ENCODE assay signal across 17 cellular contexts in the genomic region with DNA sequence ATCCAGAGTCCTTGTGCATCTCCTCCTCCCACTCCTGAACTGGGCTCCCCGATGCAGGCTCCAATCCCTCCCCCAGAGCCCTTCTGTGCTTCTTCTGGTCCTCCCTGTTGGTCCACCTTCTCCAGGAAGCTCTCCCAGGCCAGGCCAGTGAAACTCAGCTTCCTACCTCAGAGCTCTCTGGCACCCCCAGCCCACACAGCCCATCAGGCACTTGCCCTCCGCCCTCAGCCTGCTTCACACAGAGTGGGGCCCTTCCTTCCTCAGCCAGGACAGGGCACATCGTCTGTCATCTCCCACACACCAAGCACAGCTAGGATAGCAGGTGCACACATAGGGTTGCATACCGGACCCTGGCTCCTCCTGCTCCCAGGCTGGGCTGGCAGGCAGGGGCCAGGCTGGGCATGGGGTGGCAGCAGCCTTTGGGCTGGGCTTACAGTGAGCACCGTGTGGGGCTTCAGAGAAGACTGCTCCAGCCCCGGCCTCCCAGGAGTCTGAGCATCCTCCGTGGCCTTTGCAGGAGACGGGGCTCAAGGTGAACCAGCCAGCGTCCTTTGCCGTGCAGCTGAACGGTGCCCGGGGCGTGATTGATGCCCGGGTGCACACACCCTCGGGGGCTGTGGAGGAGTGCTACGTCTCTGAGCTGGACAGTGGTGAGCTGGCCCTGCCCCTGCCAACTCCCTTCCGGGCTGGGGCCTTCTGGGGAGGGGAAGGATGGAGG. TPM values are rescaled to one million over a fixed set of nuclear protein-coding genes. Genes with fewer than 3 reads are reported as not detected.
DNase-seq lines count a peak whose midpoint lies in the region; ATAC-seq and TF ChIP-seq lines count a peak whose summit lies in the region.
"Had no signal": no experiment of that assay in that cellular context is flagged by ENCODE, and none has a peak within 500 bp of the region (broad histone marks: within the 10 kb centered on the region; RNA-seq: fewer than 3 reads in every experiment).

No MANE protein-coding gene starts in this region.

- intact Hi-C loops in esophagus muscularis mucosa (cut with DNase I) = no loop called here

- peak overlapping the region; percentile 28 for H3K27ac Mint-ChIP-seq in activated CD8-positive, alpha-beta memory T cell treated with anti-CD3 and anti-CD28 coated beads, Interleukin-2, amount 10 ng/mL, durations not matched to agents 7 days and 5 days
- H3K27ac Mint-ChIP-seq in HFFc6 = peak overlapping the region; percentile 36; the same call in 1 of the 2 replicates
- H3K27ac Mint-ChIP-seq: CD8-positive, alpha-beta memory T cell had no signal

- no peak for TF ChIP-seq EP300 in esophagus muscularis mucosa (IDR thresholded peaks at IDR 0.05)

- H3K36me3 Mint-ChIP-seq in activated CD8-positive, alpha-beta memory T cell treated with anti-CD3 and anti-CD28 coated beads, Interleukin-2, amount 10 ng/mL, durations not matched to agents 7 days and 5 days = no peaks in the 10 kb centered on the region
- H3K36me3 Mint-ChIP-seq in HFFc6 (ENCODE audit: low read depth) = peaks cover 21% of the 10 kb centered on the region; the same call in 1 of the 2 replicates
- H3K36me3 Mint-ChIP-seq: CD8-positive, alpha-beta memory T cell; IgD-negative memory B cell had no signal

- no peak for DNase-seq in activated CD8-positive, alpha-beta memory T cell treated with anti-CD3 and anti-CD28 coated beads, Interleukin-2, amount 10 ng/mL, durations not matched to agents 7 days and 5 days
- no peak for DNase-seq in activated CD8-positive, alpha-beta memory T cell treated with anti-CD3 and anti-CD28 coated beads for 24 hours
- DNase-seq in HFFc6 (no peak), esophagus muscularis mucosa (ENCODE audit: extremely low spot score) (no peak), retina (no peak), BE2C (no peak), COR-L47 (lab: John Stamatoyannopoulos, UW) (no peak)
- DNase-seq: CD8-positive, alpha-beta memory T cell; DMS53; GF-D8; GM23248; H7 had no signal

- WGBS in esophagus muscularis mucosa = 79% methylated on average over 6 of the region's 17 CpGs

- H3K4me1 ChIP-seq in esophagus muscularis mucosa (peaks cover 27 to 41% (median 40%) of the 10 kb centered on the region in 4 donors), skeletal muscle tissue (ENCODE audit: control insufficient read depth in 3 of 3, insufficient read depth in 3 of 3, low read length in 3 of 3) (peaks cover 37 to 86% (median 66%) of the 10 kb centered on the region in 3 donors), BE2C (0 out of 2 replicates have a peak, but pooled peaks cover 4% of the 10 kb centered on the region)

- H3K27me3 Mint-ChIP-seq in activated CD8-positive, alpha-beta memory T cell treated with anti-CD3 and anti-CD28 coated beads, Interleukin-2, amount 10 ng/mL, durations not matched to agents 7 days and 5 days = no peaks in the 10 kb centered on the region
- H3K27me3 Mint-ChIP-seq in HFFc6 (ENCODE audit: insufficient read depth) = peaks cover 30% of the 10 kb centered on the region

- peaks cover 57 to 75% (median 73%) of the 10 kb centered on the region in 4 donors for H3K36me3 ChIP-seq in esophagus muscularis mucosa
- peaks cover 58 to 75% (median 73%) of the 10 kb centered on the region in 3 donors for H3K36me3 ChIP-seq in skeletal muscle tissue (ENCODE audit: control insufficient read depth in 3 of 3, insufficient read depth in 3 of 3, low read length in 3 of 3)
- peaks cover 30% of the 10 kb centered on the region for H3K36me3 ChIP-seq in BE2C
- H3K36me3 ChIP-seq: BLaER1 had no signal

- TF ChIP-seq CTCF in HFFc6 (IDR thresholded peaks at IDR 0.05) (no peak), esophagus muscularis mucosa (IDR thresholded peaks at IDR 0.05) (no peak), BE2C (IDR thresholded peaks at IDR 0.05; ENCODE audit: low read depth, low read length) (no peak)

- no peak for ATAC-seq in activated CD8-positive, alpha-beta memory T cell treated with anti-CD3 and anti-CD28 coated beads, Interleukin-2, amount 10 ng/mL, durations not matched to agents 7 days and 5 days

- H3K4me3 ChIP-seq in esophagus muscularis mucosa = no peak overlapping the region
- H3K4me3 ChIP-seq in skeletal muscle tissue (ENCODE audit: low read length in 3 of 3) = no peak overlapping the region
- H3K4me3 ChIP-seq in BE2C (ENCODE audit: low read depth, low read length) = no peak overlapping the region
- H3K4me3 ChIP-seq: BLaER1, GM23248 had no signal

- H3K4me1 Mint-ChIP-seq in activated CD8-positive, alpha-beta memory T cell treated with anti-CD3 and anti-CD28 coated beads, Interleukin-2, amount 10 ng/mL, durations not matched to agents 7 days and 5 days = peaks cover 2% of the 10 kb centered on the region
- peaks cover 22% of the 10 kb centered on the region for H3K4me1 Mint-ChIP-seq in HFFc6 (ENCODE audit: low read depth)
- H3K4me1 Mint-ChIP-seq: CD8-positive, alpha-beta memory T cell had no signal

- no peaks in the 10 kb centered on the region for H3K9me3 Mint-ChIP-seq in activated CD8-positive, alpha-beta memory T cell treated with anti-CD3 and anti-CD28 coated beads, Interleukin-2, amount 10 ng/mL, durations not matched to agents 7 days and 5 days (ENCODE audit: low read depth)
- no peaks in the 10 kb centered on the region; the same call in 1 of the 2 replicates for H3K9me3 Mint-ChIP-seq in HFFc6
- H3K9me3 Mint-ChIP-seq: CD8-positive, alpha-beta memory T cell; IgD-negative memory B cell had no signal

- H3K9ac ChIP-seq in skeletal muscle tissue (ENCODE audit: low read depth in 1 of 3, low read length in 3 of 3) = peak overlapping the region in 2 of 3 donors; percentile 23 to 57
- H3K9ac ChIP-seq: BLaER1, GM23248 had no signal

- CTCF ChIA-PET in activated CD8-positive, alpha-beta memory T cell treated with anti-CD3 and anti-CD28 coated beads, Interleukin-2, amount 10 ng/mL, durations not matched to agents 7 days and 5 days (lab: Charles Lee) = interaction anchor here (0.7 to 1.2 kb wide), 2 partner anchors 24 to 273 kb away, joined by 3 to 4 read pairs; no protein-coding TSS in a partner anchor

- TF ChIP-seq POLR2A in esophagus muscularis mucosa (IDR thresholded peaks at IDR 0.05; ENCODE audit: low read depth) = no peak

- H3K4me3 Mint-ChIP-seq in activated CD8-positive, alpha-beta memory T cell treated with anti-CD3 and anti-CD28 coated beads, Interleukin-2, amount 10 ng/mL, durations not matched to agents 7 days and 5 days = no peak overlapping the region
- no peak overlapping the region for H3K4me3 Mint-ChIP-seq in HFFc6
- H3K4me3 Mint-ChIP-seq: CD8-positive, alpha-beta memory T cell; IgD-negative memory B cell had no signal

- H3K27me3 ChIP-seq in esophagus muscularis mucosa = no peaks in the 10 kb centered on the region
- H3K27me3 ChIP-seq in skeletal muscle tissue (ENCODE audit: control insufficient read depth in 3 of 3, insufficient read depth in 3 of 3, low read length in 3 of 3) = no peaks in the 10 kb centered on the region
- no peaks in the 10 kb centered on the region for H3K27me3 ChIP-seq in BE2C
- H3K27me3 ChIP-seq: BLaER1 had no signal

- no peaks in the 10 kb centered on the region for H3K9me3 ChIP-seq in esophagus muscularis mucosa
- no peaks in the 10 kb centered on the region for H3K9me3 ChIP-seq in skeletal muscle tissue (ENCODE audit: control insufficient read depth in 3 of 3, low read length in 3 of 3)
- H3K9me3 ChIP-seq in BE2C = no peaks in the 10 kb centered on the region
- H3K9me3 ChIP-seq: BLaER1 had no signal

- H3K27ac ChIP-seq in esophagus muscularis mucosa (replicated peaks in 1 of 4) (peak overlapping the region in 3 of 4 donors; percentile 39 to 53 (median 42)), skeletal muscle tissue (ENCODE audit: low read depth, low read length) (peak overlapping the region; percentile 36)
- H3K27ac ChIP-seq: 22Rv1, BLaER1, GM23248 had no signal

RNA-seq across cellular contexts. Expression of gene ATP6V1F, which starts 6.5 kb away (rescaled TPM):
- 100 to 1,000 TPM; 127 to 158 TPM for total RNA-seq in activated CD8-positive, alpha-beta memory T cell treated with anti-CD3 and anti-CD28 coated beads, Interleukin-2, amount 10 ng/mL, durations not matched to agents 7 days and 5 days
- total RNA-seq in HFFc6 (2021; fragmentation: NEBNext Ultra II Directional; extraction: Animal tissue kit (Norgen Biotek cat#: 25700)) = 100 to 1,000 TPM; 179 to 212 (median 193) TPM
- total RNA-seq in esophagus muscularis mucosa = 100 to 1,000 TPM in 2 of 4 donors, 10 to 100 TPM in 2; 74.3 to 108 (median 91.9) TPM
- 66.3 TPM for total RNA-seq in skeletal muscle tissue
- polyA plus RNA-seq in BE2C (2012; ENCODE audit: insufficient read depth, insufficient read length, low read depth) = 748 TPM

RNA-seq across cellular contexts. Expression of gene FLNC, which starts 26.0 kb away (rescaled TPM):
- not detected for total RNA-seq in activated CD8-positive, alpha-beta memory T cell treated with anti-CD3 and anti-CD28 coated beads, Interleukin-2, amount 10 ng/mL, durations not matched to agents 7 days and 5 days
- total RNA-seq in HFFc6 (2021; fragmentation: NEBNext Ultra II Directional; extraction: Animal tissue kit (Norgen Biotek cat#: 25700)) = 100 to 1,000 TPM; 492 to 540 (median 512) TPM
- 100 to 1,000 TPM; 391 to 932 (median 533) TPM for total RNA-seq in esophagus muscularis mucosa
- total RNA-seq in skeletal muscle tissue = 611 TPM
- 79.3 TPM for polyA plus RNA-seq in BE2C (2012; ENCODE audit: insufficient read depth, insufficient read length, low read depth)
- total RNA-seq: CD8-positive, alpha-beta memory T cell had no signal
- polyA plus RNA-seq: CD8-positive, alpha-beta memory T cell; IgD-negative memory B cell had no signal

RNA-seq across cellular contexts. Expression of gene KCP, which starts 54.3 kb away (rescaled TPM):
- total RNA-seq in activated CD8-positive, alpha-beta memory T cell treated with anti-CD3 and anti-CD28 coated beads, Interleukin-2, amount 10 ng/mL, durations not matched to agents 7 days and 5 days = under 1 TPM; 0.20 to 0.52 TPM
- total RNA-seq in HFFc6 (2021; fragmentation: NEBNext Ultra II Directional; extraction: Animal tissue kit (Norgen Biotek cat#: 25700)) = under 1 TPM in 2 of 6 experiments, not detected in 4; 0.05 to 0.07 TPM
- total RNA-seq in esophagus muscularis mucosa (under 1 TPM in 3 of 4 donors, not detected in 1; 0.13 to 0.66 (median 0.29) TPM), skeletal muscle tissue (under 0.01 TPM)
- 5.7 TPM for polyA plus RNA-seq in BE2C (2012; ENCODE audit: insufficient read depth, insufficient read length, low read depth)
- total RNA-seq: A673, GM23248 had no signal
- polyA plus RNA-seq: CD8-positive, alpha-beta memory T cell had no signal

Comparison
In these comparisons a context has a peak if more than half of its experiments do, and no peak if none do; other contexts are left out.
1. RNA of gene FLNC, which starts 26.0 kb away (total RNA-seq): 391 to 932 TPM in esophagus muscularis mucosa, 611 TPM in skeletal muscle tissue (single experiment) and 492 to 540 TPM in HFFc6; not detected in activated CD8-positive, alpha-beta memory T cell treated with anti-CD3 and anti-CD28 coated beads, Interleukin-2, amount 10 ng/mL, durations not matched to agents 7 days and 5 days; every median in the first group is over 100 times any median in the second.